32 cellular contexts compared by ENCODE assay signal in genomic region chr20:43360016-43360415, GRCh38.
"Had no signal": no experiment of that assay in that cellular context is flagged by ENCODE, and none has a peak within 500 bp of the region (broad histone marks: within the 10 kb centered on the region; RNA-seq: fewer than 3 reads in every experiment).

No MANE protein-coding gene starts in this region.

- ATAC-seq: activated CD8-positive, alpha-beta T cell treated with anti-CD3 and anti-CD28 coated beads for 36 hours; activated naive CD4-positive, alpha-beta T cell treated with anti-CD3 and anti-CD28 coated beads, Interleukin-2, amount 50 U/mL, for 72 hours; activated T-cell treated with anti-CD3 and anti-CD28 coated beads, Interleukin-2, amount 50 U/mL, for 4 hours; activated T-cell treated with anti-CD3 and anti-CD28 coated beads, Interleukin-2, amount 50 U/mL, for 72 hours; activated T-helper 17 cell treated with anti-CD3 and anti-CD28 coated beads, Interleukin-2, amount 50 U/mL, for 72 hours; body of pancreas had no signal

- H3K4me3 ChIP-seq: adrenal gland, body of pancreas, breast epithelium had no signal

- H3K27me3 ChIP-seq: adrenal gland, body of pancreas, brain microvascular endothelial cell had no signal

- H3K27ac ChIP-seq: adrenal gland, body of pancreas, brain microvascular endothelial cell, breast epithelium, VCaP had no signal

- H3K4me1 ChIP-seq: adrenal gland, body of pancreas, breast epithelium had no signal

- H3K9me3 ChIP-seq: adrenal gland, body of pancreas, breast epithelium had no signal

- H3K36me3 ChIP-seq: adrenal gland, brain microvascular endothelial cell, breast epithelium had no signal

- DNase-seq: activated B cell treated with CpG ODN at 0.5 μM for 24 hours; activated CD4-positive, alpha-beta memory T cell treated with anti-CD3 and anti-CD28 coated beads for 36 hours; activated CD4-positive, alpha-beta T cell treated with anti-CD3 and anti-CD28 coated beads for 4 hours; activated CD4-positive, alpha-beta T cell treated with anti-CD3 and anti-CD28 coated beads, Interleukin-2, amount 10 ng/mL, durations not matched to agents 24 days and 14 days; activated CD4-positive, alpha-beta T cell treated with anti-CD3 and anti-CD28 coated beads, Interleukin-2, amount 50 U/mL, for 1 hour; activated CD4-positive, alpha-beta T cell treated with anti-CD3 and anti-CD28 coated beads, Interleukin-2, amount 50 U/mL, for 4 hours; activated CD4-positive, CD25-positive, alpha-beta regulatory T cell treated with anti-CD3 and anti-CD28 coated beads, Interleukin-2, amount 50 U/mL, for 72 hours; activated CD8-positive, alpha-beta memory T cell treated with anti-CD3 and anti-CD28 coated beads, Interleukin-2, amount 50 U/mL, for 4 hours; activated CD8-positive, alpha-beta T cell treated with anti-CD3 and anti-CD28 coated beads for 36 hours; activated effector memory CD4-positive, alpha-beta T cell treated with anti-CD3 and anti-CD28 coated beads, Interleukin-2, amount 50 U/mL, for 16 hours; activated gamma-delta T cell treated with Interleukin-2 at 50 U/mL for 16 hours; activated naive CD4-positive, alpha-beta T cell; activated naive CD4-positive, alpha-beta T cell treated with anti-CD3 and anti-CD28 coated beads for 36 hours; activated naive CD4-positive, alpha-beta T cell treated with anti-CD3 and anti-CD28 coated beads, Interleukin-2, amount 50 U/mL, for 16 hours; activated naive CD8-positive, alpha-beta T cell treated with anti-CD3 and anti-CD28 coated beads for 36 hours; activated T-cell treated with anti-CD3 and anti-CD28 coated beads for 4 hours; activated T-cell treated with anti-CD3 and anti-CD28 coated beads, Interleukin-2, amount 50 U/mL, for 1 hour; activated T-cell treated with anti-CD3 and anti-CD28 coated beads, Interleukin-2, amount 50 U/mL, for 4 hours; activated T-cell treated with anti-CD3 and anti-CD28 coated beads, Interleukin-2, amount 50 U/mL, for 72 hours; adrenal gland; amniotic stem cell; aorta; body of pancreas; brain microvascular endothelial cell; central memory CD4-positive, alpha-beta T cell; T-helper 1 cell; T-helper 2 cell; T-helper 9 cell had no signal
